1 cellular context compared by ENCODE assay signal in genomic region chr2:84840306-84840705, GRCh38.
TF ChIP-seq lines count a peak whose summit lies in the region.

No MANE protein-coding gene starts in this region.

TF ChIP-seq in GM23338, 12 proteins besides CTCF, POLR2A, EP300 and RAD21 (continued from another document):
- no peak for TF ChIP-seq ZNF331 (CRISPR knock-in tag; IDR thresholded peaks at IDR 0.05; ENCODE audit: low read depth)
- no peak for TF ChIP-seq EZH2phosphoT487 (IDR thresholded peaks at IDR 0.05; ENCODE audit: unreplicated experiment)
- TF ChIP-seq, protein P1, sequence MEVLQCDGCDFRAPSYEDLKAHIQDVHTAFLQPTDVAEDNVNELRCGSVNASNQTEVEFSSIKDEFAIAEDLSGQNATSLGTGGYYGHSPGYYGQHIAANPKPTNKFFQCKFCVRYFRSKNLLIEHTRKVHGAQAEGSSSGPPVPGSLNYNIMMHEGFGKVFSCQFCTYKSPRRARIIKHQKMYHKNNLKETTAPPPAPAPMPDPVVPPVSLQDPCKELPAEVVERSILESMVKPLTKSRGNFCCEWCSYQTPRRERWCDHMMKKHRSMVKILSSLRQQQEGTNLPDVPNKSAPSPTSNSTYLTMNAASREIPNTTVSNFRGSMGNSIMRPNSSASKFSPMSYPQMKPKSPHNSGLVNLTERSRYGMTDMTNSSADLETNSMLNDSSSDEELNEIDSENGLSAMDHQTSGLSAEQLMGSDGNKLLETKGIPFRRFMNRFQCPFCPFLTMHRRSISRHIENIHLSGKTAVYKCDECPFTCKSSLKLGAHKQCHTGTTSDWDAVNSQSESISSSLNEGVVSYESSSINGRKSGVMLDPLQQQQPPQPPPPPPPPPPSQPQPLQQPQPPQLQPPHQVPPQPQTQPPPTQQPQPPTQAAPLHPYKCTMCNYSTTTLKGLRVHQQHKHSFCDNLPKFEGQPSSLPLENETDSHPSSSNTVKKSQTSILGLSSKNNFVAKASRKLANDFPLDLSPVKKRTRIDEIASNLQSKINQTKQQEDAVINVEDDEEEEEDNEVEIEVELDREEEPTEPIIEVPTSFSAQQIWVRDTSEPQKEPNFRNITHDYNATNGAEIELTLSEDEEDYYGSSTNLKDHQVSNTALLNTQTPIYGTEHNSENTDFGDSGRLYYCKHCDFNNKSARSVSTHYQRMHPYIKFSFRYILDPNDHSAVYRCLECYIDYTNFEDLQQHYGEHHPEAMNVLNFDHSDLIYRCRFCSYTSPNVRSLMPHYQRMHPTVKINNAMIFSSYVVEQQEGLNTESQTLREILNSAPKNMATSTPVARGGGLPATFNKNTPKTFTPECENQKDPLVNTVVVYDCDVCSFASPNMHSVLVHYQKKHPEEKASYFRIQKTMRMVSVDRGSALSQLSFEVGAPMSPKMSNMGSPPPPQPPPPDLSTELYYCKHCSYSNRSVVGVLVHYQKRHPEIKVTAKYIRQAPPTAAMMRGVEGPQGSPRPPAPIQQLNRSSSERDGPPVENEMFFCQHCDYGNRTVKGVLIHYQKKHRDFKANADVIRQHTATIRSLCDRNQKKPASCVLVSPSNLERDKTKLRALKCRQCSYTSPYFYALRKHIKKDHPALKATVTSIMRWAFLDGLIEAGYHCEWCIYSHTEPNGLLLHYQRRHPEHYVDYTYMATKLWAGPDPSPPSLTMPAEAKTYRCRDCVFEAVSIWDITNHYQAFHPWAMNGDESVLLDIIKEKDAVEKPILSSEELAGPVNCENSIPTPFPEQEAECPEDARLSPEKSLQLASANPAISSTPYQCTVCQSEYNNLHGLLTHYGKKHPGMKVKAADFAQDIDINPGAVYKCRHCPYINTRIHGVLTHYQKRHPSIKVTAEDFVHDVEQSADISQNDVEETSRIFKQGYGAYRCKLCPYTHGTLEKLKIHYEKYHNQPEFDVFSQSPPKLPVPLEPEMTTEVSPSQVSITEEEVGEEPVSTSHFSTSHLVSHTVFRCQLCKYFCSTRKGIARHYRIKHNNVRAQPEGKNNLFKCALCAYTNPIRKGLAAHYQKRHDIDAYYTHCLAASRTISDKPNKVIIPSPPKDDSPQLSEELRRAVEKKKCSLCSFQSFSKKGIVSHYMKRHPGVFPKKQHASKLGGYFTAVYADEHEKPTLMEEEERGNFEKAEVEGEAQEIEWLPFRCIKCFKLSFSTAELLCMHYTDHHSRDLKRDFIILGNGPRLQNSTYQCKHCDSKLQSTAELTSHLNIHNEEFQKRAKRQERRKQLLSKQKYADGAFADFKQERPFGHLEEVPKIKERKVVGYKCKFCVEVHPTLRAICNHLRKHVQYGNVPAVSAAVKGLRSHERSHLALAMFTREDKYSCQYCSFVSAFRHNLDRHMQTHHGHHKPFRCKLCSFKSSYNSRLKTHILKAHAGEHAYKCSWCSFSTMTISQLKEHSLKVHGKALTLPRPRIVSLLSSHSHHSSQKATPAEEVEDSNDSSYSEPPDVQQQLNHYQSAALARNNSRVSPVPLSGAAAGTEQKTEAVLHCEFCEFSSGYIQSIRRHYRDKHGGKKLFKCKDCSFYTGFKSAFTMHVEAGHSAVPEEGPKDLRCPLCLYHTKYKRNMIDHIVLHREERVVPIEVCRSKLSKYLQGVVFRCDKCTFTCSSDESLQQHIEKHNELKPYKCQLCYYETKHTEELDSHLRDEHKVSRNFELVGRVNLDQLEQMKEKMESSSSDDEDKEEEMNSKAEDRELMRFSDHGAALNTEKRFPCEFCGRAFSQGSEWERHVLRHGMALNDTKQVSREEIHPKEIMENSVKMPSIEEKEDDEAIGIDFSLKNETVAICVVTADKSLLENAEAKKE (CRISPR knock-in tag; IDR thresholded peaks at IDR 0.05), result no peak
